In the genomic region with DNA sequence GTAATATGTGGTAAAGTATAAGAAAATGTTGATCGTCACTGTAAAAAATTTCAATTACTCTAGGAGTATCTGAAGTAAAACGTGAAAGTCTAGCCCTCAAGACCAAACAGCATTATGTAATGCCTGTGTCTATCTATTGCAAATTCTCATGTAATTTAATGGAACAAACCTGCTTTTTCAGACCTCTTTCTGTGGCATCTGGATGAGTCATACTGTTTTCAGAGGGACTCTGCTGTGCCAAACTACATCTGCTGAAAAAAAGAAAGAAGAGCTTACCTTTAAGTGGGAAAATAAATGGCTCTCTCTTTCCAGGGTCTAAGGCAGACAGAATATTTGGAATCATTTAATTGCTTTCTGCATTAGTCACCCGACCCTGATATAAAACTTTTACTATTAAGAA, we compare ENCODE assay signal across 17 cellular contexts.
A peak's percentile ranks its signal among the peaks of the same experiment; 100 is the strongest.
DNase-seq lines count a peak whose midpoint lies in the region; TF ChIP-seq lines count a peak whose summit lies in the region.
"Had no signal": no experiment of that assay in that cellular context is flagged by ENCODE, and none has a peak within 500 bp of the region (broad histone marks: within the 10 kb centered on the region; RNA-seq: fewer than 3 reads in every experiment).

No MANE protein-coding gene starts in this region.

- no peak overlapping the region for H3K27ac ChIP-seq in HEK293 (ENCODE audit: extremely low read depth, low read depth, low read length)
- H3K27ac ChIP-seq: BLaER1, KMS-11, SJCRH30 had no signal

- H3K4me3 ChIP-seq in HEK293 (ENCODE audit: low read depth, low read length): no peak overlapping the region
- no peak overlapping the region for H3K4me3 ChIP-seq in astrocyte of the spinal cord (ENCODE audit: low read depth, low read length)
- H3K4me3 ChIP-seq: BLaER1, SJCRH30 had no signal

- TF ChIP-seq CTCF in HEK293 (tag by site-specific recombination; IDR thresholded peaks at IDR 0.05): no peak
- no peak for TF ChIP-seq CTCF in astrocyte of the spinal cord (IDR thresholded peaks at IDR 0.05; ENCODE audit: low read depth, low read length)

- H3K9me3 ChIP-seq in HEK293 (ENCODE audit: control insufficient read depth, insufficient read depth, low read depth, low read length): no peaks in the 10 kb centered on the region
- H3K9me3 ChIP-seq: SJCRH30 had no signal

- H3K36me3 ChIP-seq in HEK293 (ENCODE audit: control insufficient read depth in 2 of 2, insufficient read depth in 1 of 2, low read length in 2 of 2): no peaks in the 10 kb centered on the region
- H3K36me3 ChIP-seq: BLaER1, SJCRH30 had no signal

- CTCF ChIA-PET in HEK293 (lab: Yijun Ruan, JAX): interaction anchor here (0.9 to 2.3 kb wide), 2 partner anchors 9 to 16 kb away, joined by 3 to 11 read pairs; no protein-coding TSS in a partner anchor

- DNase-seq in Caki2 (ENCODE audit: low read depth) (peak; percentile 2), astrocyte of the spinal cord (ENCODE audit: low read depth, low spot score) (peak; percentile 3), renal cortical epithelial cell (ENCODE audit: low read depth) (peak; percentile 28), NCI-H2081 (lab: John Stamatoyannopoulos, UW) (no peak), UCSD-AML1 (lab: John Stamatoyannopoulos, UW; ENCODE audit: unreplicated experiment) (no peak), SIG-M5 (lab: John Stamatoyannopoulos, UW) (no peak), amygdala (lab: John Stamatoyannopoulos, UW) (no peak)
- DNase-seq: CD8-positive, alpha-beta memory T cell; DMS 273 treated with DMSO at 0.1 percent for 48 hours; NCI-H1417; NCI-H2029 treated with DMSO at 0.1 percent for 48 hours; NCI-H510A treated with DMSO at 0.1 percent for 48 hours; RPMI8226 had no signal

- no peaks in the 10 kb centered on the region for H3K4me1 ChIP-seq in HEK293 (ENCODE audit: control insufficient read depth, insufficient read depth, low read length)
- H3K4me1 ChIP-seq: BLaER1 had no signal

- POLR2A ChIA-PET in HEK293 (lab: Yijun Ruan, JAX): no interaction called here

- in situ Hi-C loops in Caki2 (cut with HindIII; ENCODE audit: low pct_unique_long_range_greater_than_20kb, low sequenced_read_pairs): no loop called here
- in situ Hi-C loops in astrocyte of the spinal cord (cut with HindIII; ENCODE audit: low sequenced_read_pairs): no loop called here

TF ChIP-seq in HEK293, 187 proteins besides CTCF, POLR2A, EP300 and RAD21:
- no peak for TF ChIP-seq GLI2 (tag by site-specific recombination; IDR thresholded peaks at IDR 0.05; ENCODE audit: borderline replicate concordance, low read depth)
- no peak for TF ChIP-seq ZNF843 (tag by site-specific recombination; IDR thresholded peaks at IDR 0.05)
- TF ChIP-seq IKZF3 (tag by site-specific recombination; IDR thresholded peaks at IDR 0.05): no peak
- TF ChIP-seq PRDM6 (tag by site-specific recombination; IDR thresholded peaks at IDR 0.05): peak; percentile 37; the same call in 1 of the 2 replicates
TF ChIP-seq in HEK293: peak in this region for 1.

Comparison
In these comparisons a context has a peak if more than half of its experiments do, and no peak if none do; other contexts are left out.
1. DNase-seq: peak in Caki2 (single experiment), astrocyte of the spinal cord (single experiment) and renal cortical epithelial cell (single experiment); none in NCI-H2081 (0 of 2), UCSD-AML1 (single experiment), SIG-M5 (single experiment) and amygdala (0 of 56).